Comparison of ENCODE assay signal across 2 cellular contexts in the genomic region with DNA sequence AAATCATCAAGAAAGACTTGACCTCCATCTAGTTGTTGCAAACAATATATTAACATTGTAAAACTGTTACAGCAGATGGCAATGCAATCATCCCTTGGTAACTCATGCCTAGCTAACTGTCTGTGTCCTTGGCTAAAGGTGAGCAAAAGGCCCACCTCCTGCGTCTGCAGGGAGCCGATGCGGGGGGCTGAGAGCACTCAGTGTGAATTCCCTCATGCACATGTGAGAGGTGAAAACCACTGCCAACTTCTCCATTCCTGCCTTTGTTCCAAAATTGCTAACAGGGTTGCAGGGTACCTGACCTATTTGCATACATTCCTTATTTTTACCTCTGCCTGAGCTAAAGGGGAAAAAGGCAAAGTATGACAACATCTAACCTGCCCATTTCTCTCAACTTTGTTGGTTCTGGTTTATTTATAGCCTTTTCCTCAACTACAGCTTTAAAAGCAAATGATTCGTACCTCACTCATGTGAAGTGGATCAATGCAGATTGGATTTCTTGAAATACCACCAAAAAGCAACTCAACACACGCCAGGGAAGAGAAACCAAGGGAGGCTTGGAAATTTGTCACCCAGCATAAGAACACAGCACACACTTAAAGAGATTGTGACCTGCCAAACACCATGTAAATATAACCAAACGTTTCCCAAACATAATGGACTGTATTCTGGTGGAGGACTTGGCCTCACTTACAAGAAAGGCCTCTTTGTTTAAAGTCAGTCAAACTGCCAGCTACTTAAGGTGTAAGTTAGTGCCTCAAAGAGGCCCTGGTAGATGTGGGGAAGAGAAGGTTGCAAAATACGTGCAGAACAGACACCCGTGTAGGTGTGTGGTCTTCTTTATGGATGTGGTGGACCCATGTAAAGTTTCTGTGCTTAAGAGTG.
TF ChIP-seq lines count a peak whose summit lies in the region.

No MANE protein-coding gene starts in this region.

TF ChIP-seq in SK-N-SH, 30 proteins besides CTCF, POLR2A, EP300 and RAD21:
- TF ChIP-seq FOXJ3 (CRISPR knock-in tag; IDR thresholded peaks at IDR 0.05) (no peak), FOXM1 (IDR thresholded peaks at IDR 0.05; ENCODE audit: low read depth) (no peak), JUND (IDR thresholded peaks at IDR 0.05) (no peak), CHD2 (IDR thresholded peaks at IDR 0.05; ENCODE audit: low read length, partially characterized antibody) (no peak), NRF1 (IDR thresholded peaks at IDR 0.05; ENCODE audit: low read depth, low read length) (no peak), GABPA (IDR thresholded peaks at IDR 0.05; ENCODE audit: low read depth) (no peak), EZH2phosphoT487 (IDR thresholded peaks at IDR 0.05; ENCODE audit: borderline replicate concordance, low read depth) (no peak), FOSL2 (IDR thresholded peaks at IDR 0.05; ENCODE audit: borderline replicate concordance, low read depth) (no peak), SIN3A (IDR thresholded peaks at IDR 0.05; ENCODE audit: borderline replicate concordance, low read depth, low read length) (no peak), RXRA (IDR thresholded peaks at IDR 0.05; ENCODE audit: borderline replicate concordance, low read depth) (no peak), POLR2AphosphoS5 (IDR thresholded peaks at IDR 0.05; ENCODE audit: low read depth, low read length) (no peak; the same call in 1 of the 2 replicates), RCOR1 (IDR thresholded peaks at IDR 0.05; ENCODE audit: low read length) (no peak), MXI1 (IDR thresholded peaks at IDR 0.05; ENCODE audit: low read depth, low read length) (no peak), ELF1 (IDR thresholded peaks at IDR 0.05) (no peak)
- TF ChIP-seq, protein P1, sequence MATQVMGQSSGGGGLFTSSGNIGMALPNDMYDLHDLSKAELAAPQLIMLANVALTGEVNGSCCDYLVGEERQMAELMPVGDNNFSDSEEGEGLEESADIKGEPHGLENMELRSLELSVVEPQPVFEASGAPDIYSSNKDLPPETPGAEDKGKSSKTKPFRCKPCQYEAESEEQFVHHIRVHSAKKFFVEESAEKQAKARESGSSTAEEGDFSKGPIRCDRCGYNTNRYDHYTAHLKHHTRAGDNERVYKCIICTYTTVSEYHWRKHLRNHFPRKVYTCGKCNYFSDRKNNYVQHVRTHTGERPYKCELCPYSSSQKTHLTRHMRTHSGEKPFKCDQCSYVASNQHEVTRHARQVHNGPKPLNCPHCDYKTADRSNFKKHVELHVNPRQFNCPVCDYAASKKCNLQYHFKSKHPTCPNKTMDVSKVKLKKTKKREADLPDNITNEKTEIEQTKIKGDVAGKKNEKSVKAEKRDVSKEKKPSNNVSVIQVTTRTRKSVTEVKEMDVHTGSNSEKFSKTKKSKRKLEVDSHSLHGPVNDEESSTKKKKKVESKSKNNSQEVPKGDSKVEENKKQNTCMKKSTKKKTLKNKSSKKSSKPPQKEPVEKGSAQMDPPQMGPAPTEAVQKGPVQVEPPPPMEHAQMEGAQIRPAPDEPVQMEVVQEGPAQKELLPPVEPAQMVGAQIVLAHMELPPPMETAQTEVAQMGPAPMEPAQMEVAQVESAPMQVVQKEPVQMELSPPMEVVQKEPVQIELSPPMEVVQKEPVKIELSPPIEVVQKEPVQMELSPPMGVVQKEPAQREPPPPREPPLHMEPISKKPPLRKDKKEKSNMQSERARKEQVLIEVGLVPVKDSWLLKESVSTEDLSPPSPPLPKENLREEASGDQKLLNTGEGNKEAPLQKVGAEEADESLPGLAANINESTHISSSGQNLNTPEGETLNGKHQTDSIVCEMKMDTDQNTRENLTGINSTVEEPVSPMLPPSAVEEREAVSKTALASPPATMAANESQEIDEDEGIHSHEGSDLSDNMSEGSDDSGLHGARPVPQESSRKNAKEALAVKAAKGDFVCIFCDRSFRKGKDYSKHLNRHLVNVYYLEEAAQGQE (IDR thresholded peaks at IDR 0.05; ENCODE audit: low read depth, low read length) = no peak
- TF ChIP-seq, protein P2, sequence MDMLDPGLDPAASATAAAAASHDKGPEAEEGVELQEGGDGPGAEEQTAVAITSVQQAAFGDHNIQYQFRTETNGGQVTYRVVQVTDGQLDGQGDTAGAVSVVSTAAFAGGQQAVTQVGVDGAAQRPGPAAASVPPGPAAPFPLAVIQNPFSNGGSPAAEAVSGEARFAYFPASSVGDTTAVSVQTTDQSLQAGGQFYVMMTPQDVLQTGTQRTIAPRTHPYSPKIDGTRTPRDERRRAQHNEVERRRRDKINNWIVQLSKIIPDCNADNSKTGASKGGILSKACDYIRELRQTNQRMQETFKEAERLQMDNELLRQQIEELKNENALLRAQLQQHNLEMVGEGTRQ (IDR thresholded peaks at IDR 0.05; ENCODE audit: borderline replicate concordance, low read depth, low read length) = no peak

TF ChIP-seq in SK-N-SH treated with all-trans-retinoic acid at 6 μM for 48 hours, 23 proteins besides CTCF, POLR2A, EP300 and RAD21:
- TF ChIP-seq TCF4 (CRISPR knock-in tag; IDR thresholded peaks at IDR 0.05; ENCODE audit: borderline replicate concordance) (no peak), PPARA (CRISPR knock-in tag; IDR thresholded peaks at IDR 0.05; ENCODE audit: borderline replicate concordance) (no peak), ZFP30 (CRISPR knock-in tag; IDR thresholded peaks at IDR 0.05) (no peak), ZC3H10 (CRISPR knock-in tag; IDR thresholded peaks at IDR 0.05) (no peak), SNAI2 (CRISPR knock-in tag; IDR thresholded peaks at IDR 0.05) (no peak), RARB (CRISPR knock-in tag; IDR thresholded peaks at IDR 0.05) (no peak), ISL1 (CRISPR knock-in tag; IDR thresholded peaks at IDR 0.05) (no peak), ZNF8 (CRISPR knock-in tag; IDR thresholded peaks at IDR 0.05) (no peak), ESRRG (CRISPR knock-in tag; IDR thresholded peaks at IDR 0.05) (no peak), TOX (CRISPR knock-in tag; IDR thresholded peaks at IDR 0.05; ENCODE audit: borderline replicate concordance) (no peak), OSR1 (CRISPR knock-in tag; IDR thresholded peaks at IDR 0.05) (no peak)
- TF ChIP-seq, protein P3, sequence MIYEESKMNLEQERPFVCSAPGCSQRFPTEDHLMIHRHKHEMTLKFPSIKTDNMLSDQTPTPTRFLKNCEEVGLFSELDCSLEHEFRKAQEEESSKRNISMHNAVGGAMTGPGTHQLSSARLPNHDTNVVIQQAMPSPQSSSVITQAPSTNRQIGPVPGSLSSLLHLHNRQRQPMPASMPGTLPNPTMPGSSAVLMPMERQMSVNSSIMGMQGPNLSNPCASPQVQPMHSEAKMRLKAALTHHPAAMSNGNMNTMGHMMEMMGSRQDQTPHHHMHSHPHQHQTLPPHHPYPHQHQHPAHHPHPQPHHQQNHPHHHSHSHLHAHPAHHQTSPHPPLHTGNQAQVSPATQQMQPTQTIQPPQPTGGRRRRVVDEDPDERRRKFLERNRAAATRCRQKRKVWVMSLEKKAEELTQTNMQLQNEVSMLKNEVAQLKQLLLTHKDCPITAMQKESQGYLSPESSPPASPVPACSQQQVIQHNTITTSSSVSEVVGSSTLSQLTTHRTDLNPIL (CRISPR knock-in tag; IDR thresholded peaks at IDR 0.05; ENCODE audit: low read depth) = no peak
- TF ChIP-seq, protein P4, sequence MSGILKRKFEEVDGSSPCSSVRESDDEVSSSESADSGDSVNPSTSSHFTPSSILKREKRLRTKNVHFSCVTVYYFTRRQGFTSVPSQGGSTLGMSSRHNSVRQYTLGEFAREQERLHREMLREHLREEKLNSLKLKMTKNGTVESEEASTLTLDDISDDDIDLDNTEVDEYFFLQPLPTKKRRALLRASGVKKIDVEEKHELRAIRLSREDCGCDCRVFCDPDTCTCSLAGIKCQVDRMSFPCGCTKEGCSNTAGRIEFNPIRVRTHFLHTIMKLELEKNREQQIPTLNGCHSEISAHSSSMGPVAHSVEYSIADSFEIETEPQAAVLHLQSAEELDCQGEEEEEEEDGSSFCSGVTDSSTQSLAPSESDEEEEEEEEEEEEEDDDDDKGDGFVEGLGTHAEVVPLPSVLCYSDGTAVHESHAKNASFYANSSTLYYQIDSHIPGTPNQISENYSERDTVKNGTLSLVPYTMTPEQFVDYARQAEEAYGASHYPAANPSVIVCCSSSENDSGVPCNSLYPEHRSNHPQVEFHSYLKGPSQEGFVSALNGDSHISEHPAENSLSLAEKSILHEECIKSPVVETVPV (CRISPR knock-in tag; IDR thresholded peaks at IDR 0.05) = no peak
- TF ChIP-seq, protein P5, sequence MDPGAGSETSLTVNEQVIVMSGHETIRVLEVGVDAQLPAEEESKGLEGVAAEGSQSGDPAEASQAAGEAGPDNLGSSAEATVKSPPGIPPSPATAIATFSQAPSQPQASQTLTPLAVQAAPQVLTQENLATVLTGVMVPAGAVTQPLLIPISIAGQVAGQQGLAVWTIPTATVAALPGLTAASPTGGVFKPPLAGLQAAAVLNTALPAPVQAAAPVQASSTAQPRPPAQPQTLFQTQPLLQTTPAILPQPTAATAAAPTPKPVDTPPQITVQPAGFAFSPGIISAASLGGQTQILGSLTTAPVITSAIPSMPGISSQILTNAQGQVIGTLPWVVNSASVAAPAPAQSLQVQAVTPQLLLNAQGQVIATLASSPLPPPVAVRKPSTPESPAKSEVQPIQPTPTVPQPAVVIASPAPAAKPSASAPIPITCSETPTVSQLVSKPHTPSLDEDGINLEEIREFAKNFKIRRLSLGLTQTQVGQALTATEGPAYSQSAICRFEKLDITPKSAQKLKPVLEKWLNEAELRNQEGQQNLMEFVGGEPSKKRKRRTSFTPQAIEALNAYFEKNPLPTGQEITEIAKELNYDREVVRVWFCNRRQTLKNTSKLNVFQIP (CRISPR knock-in tag; IDR thresholded peaks at IDR 0.05; ENCODE audit: borderline replicate concordance, low read depth) = no peak
- TF ChIP-seq, protein P6, sequence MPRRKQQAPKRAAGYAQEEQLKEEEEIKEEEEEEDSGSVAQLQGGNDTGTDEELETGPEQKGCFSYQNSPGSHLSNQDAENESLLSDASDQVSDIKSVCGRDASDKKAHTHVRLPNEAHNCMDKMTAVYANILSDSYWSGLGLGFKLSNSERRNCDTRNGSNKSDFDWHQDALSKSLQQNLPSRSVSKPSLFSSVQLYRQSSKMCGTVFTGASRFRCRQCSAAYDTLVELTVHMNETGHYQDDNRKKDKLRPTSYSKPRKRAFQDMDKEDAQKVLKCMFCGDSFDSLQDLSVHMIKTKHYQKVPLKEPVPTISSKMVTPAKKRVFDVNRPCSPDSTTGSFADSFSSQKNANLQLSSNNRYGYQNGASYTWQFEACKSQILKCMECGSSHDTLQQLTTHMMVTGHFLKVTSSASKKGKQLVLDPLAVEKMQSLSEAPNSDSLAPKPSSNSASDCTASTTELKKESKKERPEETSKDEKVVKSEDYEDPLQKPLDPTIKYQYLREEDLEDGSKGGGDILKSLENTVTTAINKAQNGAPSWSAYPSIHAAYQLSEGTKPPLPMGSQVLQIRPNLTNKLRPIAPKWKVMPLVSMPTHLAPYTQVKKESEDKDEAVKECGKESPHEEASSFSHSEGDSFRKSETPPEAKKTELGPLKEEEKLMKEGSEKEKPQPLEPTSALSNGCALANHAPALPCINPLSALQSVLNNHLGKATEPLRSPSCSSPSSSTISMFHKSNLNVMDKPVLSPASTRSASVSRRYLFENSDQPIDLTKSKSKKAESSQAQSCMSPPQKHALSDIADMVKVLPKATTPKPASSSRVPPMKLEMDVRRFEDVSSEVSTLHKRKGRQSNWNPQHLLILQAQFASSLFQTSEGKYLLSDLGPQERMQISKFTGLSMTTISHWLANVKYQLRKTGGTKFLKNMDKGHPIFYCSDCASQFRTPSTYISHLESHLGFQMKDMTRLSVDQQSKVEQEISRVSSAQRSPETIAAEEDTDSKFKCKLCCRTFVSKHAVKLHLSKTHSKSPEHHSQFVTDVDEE (CRISPR knock-in tag; IDR thresholded peaks at IDR 0.05) = no peak
